In the genomic region with DNA sequence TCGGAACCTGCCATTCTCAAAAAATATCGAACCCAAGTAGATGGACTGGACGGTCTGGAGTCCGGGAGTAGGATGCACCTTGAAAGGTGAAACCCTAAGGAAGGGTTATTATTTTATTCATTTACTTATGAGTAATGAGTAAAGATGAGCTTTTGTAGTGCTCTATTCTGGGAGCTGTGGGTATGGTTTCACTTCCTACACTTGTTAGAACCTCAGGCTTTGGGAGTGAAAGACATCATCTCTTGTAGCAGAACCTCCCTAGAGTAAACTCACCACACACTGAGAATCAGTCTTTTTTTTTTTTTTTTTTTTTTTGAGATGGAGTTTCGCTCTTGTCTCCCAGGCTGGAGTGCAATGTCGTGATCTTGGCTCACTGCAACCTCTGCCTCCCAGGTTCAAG, we compare ENCODE assay signal across 16 cellular contexts.
DNase-seq lines count a peak whose midpoint lies in the region; ATAC-seq and TF ChIP-seq lines count a peak whose summit lies in the region.
"Had no signal": no experiment of that assay in that cellular context is flagged by ENCODE, and none has a peak within 500 bp of the region (broad histone marks: within the 10 kb centered on the region; RNA-seq: fewer than 3 reads in every experiment).

No MANE protein-coding gene starts in this region.

- peak; percentile 75 for DNase-seq in RPMI8226
- DNase-seq in iPS-NIHi11 (ENCODE audit: low spot score) = no peak
- no peak for DNase-seq in SW480 (ENCODE audit: low spot score)
- DNase-seq in SHP77 (lab: John Stamatoyannopoulos, UW) = no peak
- DNase-seq: activated CD8-positive, alpha-beta memory T cell treated with anti-CD3 and anti-CD28 coated beads, Interleukin-2, amount 50 U/mL, for 48 hours; effector CD4-positive, alpha-beta T cell; glutamatergic neuron; KG1; lower lobe of right lung; NCI-H2227 treated with DMSO at 0.1 percent for 48 hours; testis had no signal

- no peak for TF ChIP-seq POLR2A in GM18505 (IDR thresholded peaks at IDR 0.05; ENCODE audit: borderline replicate concordance, extremely low read depth, insufficient read depth, insufficient read length)

- ATAC-seq in GM18505 (IDR thresholded peaks at IDR 0.05; ENCODE audit: unreplicated experiment) (peak; percentile 95), GM21515 (IDR thresholded peaks at IDR 0.05; ENCODE audit: unreplicated experiment) (peak; percentile 74), HG03108 (IDR thresholded peaks at IDR 0.05; ENCODE audit: unreplicated experiment) (peak; percentile 93), HG02588 (IDR thresholded peaks at IDR 0.05; ENCODE audit: unreplicated experiment) (no peak)
- ATAC-seq: HCT116, lower lobe of right lung had no signal
